In the genomic region with DNA sequence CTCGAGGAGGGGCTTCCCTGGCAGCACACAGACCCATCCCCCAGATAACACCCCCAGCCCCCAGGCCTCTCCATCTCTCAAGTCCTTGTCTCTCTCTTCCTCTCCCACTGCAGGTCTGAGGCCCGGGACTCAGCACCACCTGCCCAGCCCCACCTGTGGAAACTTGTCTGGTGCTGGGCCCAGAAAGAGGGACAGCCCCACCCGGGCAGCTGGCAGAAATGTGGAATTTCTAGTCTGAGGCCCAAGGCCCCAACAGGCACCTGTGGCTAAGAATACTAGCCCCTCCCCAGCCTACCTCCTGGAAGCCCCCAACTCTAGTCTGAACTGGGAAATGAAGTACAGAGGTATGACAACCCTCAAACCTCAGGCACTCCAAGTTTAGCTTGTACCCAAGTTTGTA, we compare ENCODE assay signal across 16 cellular contexts. TPM values are rescaled to one million over a fixed set of nuclear protein-coding genes. Genes with fewer than 3 reads are reported as not detected.
A peak's percentile ranks its signal among the peaks of the same experiment; 100 is the strongest.
DNase-seq lines count a peak whose midpoint lies in the region; ATAC-seq and TF ChIP-seq lines count a peak whose summit lies in the region.
"Had no signal": no experiment of that assay in that cellular context is flagged by ENCODE, and none has a peak within 500 bp of the region (broad histone marks: within the 10 kb centered on the region; RNA-seq: fewer than 3 reads in every experiment).

No MANE protein-coding gene starts in this region.

- no peak for TF ChIP-seq CTCF in RWPE2 (IDR thresholded peaks at IDR 0.05; ENCODE audit: poor library complexity, severe bottlenecking)
- no peak for TF ChIP-seq CTCF in coronary artery (IDR thresholded peaks at IDR 0.05)

- no peaks in the 10 kb centered on the region for H3K9me3 ChIP-seq in RWPE2 (ENCODE audit: severe bottlenecking)
- H3K9me3 ChIP-seq: MG63, ovary had no signal

- peaks cover 16% of the 10 kb centered on the region for H3K4me1 ChIP-seq in RWPE2 (ENCODE audit: insufficient read depth, poor library complexity, severe bottlenecking)

- ATAC-seq in RWPE2 (ENCODE audit: low read depth) (no peak), esophagus mucosa (peak; percentile 74), GM18502 (IDR thresholded peaks at IDR 0.05; ENCODE audit: poor library complexity, unreplicated experiment) (no peak), GM18907 (IDR thresholded peaks at IDR 0.05; ENCODE audit: unreplicated experiment) (no peak)
- ATAC-seq: activated CD4-positive, alpha-beta T cell treated with anti-CD3 and anti-CD28 coated beads for 36 hours had no signal

- H3K36me3 ChIP-seq in RWPE2 (ENCODE audit: low read depth) = no peaks in the 10 kb centered on the region
- H3K36me3 ChIP-seq: MG63, ovary had no signal

- H3K4me3 ChIP-seq in RWPE2 (ENCODE audit: severe bottlenecking) = no peak overlapping the region
- H3K4me3 ChIP-seq in skin epidermis = no peak overlapping the region
- H3K4me3 ChIP-seq in coronary artery = no peak overlapping the region
- H3K4me3 ChIP-seq: MG63, ovary, SK-N-MC had no signal

- DNase-seq in COLO668 (lab: John Stamatoyannopoulos, UW; ENCODE audit: unreplicated experiment) (peak; percentile 71), RWPE2 (ENCODE audit: low spot score) (no peak), NCI-H82 (lab: John Stamatoyannopoulos, UW) (no peak), coronary artery (ENCODE audit: low spot score) (no peak)
- DNase-seq: activated CD4-positive, alpha-beta T cell treated with anti-CD3 and anti-CD28 coated beads for 36 hours; activated naive CD4-positive, alpha-beta T cell treated with Interleukin-2 at 50 U/mL for 16 hours; hippocampal formation; MG63; NCI-H2029; OCI-M1; ovary had no signal

- no peaks in the 10 kb centered on the region for H3K27me3 ChIP-seq in RWPE2 (ENCODE audit: insufficient read depth, poor library complexity, severe bottlenecking)
- H3K27me3 ChIP-seq: MG63, ovary had no signal

- H3K27ac ChIP-seq in RWPE2 (ENCODE audit: poor library complexity, severe bottlenecking) (peak overlapping the region; percentile 61), skin epidermis (peak overlapping the region in 18 of 21 experiments; percentile 36 to 84 (median 72)), coronary artery (no peak overlapping the region)
- H3K27ac ChIP-seq: ovary had no signal

RNA-seq across cellular contexts. Expression of a gene that starts 15.4 kb away (rescaled TPM):
- 32.6 TPM for total RNA-seq in esophagus mucosa

Comparison
In these comparisons a context has a peak if more than half of its experiments do, and no peak if none do; other contexts are left out.
1. H3K27ac ChIP-seq: peak in RWPE2 (single experiment) and skin epidermis (18 of 21); none in coronary artery (0 of 2).